Comparison of ENCODE assay signal across 14 cellular contexts in the genomic region with DNA sequence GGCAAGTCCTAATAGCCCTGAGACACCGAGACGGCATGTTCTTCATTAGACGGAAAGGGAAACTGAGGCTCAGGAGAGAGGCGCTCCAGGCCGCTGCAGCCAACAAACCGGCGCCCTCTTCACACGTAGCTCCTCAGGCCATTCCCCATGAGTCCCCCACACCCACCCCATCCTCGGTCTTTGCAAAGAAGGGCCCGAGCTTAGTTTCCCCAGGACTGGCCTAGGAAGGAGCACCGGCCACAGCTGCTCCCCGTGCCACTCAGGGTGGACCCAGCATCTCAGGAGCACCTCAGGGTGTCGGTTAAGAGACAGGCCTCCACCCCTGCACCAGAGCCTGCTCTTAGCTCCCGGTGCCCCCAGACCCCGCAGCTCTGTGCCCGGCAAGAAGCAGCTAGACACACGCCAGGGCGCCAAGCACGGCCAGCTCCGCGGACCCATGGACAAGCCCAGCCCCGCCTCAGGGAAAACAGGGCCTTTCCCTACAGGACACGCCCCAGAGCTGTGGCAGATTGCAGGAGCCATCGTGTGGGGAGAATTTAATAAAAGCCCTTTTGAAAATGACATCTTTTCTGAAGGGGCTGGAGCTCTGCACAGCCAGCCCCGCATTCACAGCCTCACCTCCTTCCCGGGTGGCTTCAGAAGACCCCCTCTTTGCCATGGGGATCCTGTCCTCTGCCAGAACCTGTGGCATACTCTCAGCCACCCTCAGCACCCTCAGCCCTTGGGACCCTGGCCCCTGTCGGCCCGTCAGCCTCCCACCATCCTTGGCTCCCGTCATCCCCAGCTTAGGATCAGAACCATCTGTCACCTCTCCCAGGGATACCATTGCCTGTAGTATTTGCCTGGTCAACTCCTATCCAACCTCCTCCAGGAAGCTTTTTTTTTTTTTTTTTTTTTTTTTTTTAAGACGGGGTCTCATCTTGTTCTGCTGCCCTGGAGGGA. TPM values are rescaled to one million over a fixed set of nuclear protein-coding genes. Genes with fewer than 3 reads are reported as not detected.
DNase-seq lines count a peak whose midpoint lies in the region; TF ChIP-seq lines count a peak whose summit lies in the region.
"Had no signal": no experiment of that assay in that cellular context is flagged by ENCODE, and none has a peak within 500 bp of the region (broad histone marks: within the 10 kb centered on the region; RNA-seq: fewer than 3 reads in every experiment).

No MANE protein-coding gene starts in this region.

- DNase-seq in DMS 273 (lab: John Stamatoyannopoulos, UW; ENCODE audit: unreplicated experiment) (peak; percentile 74), NCI-H1694 (lab: John Stamatoyannopoulos, UW) (peak; percentile 75), chondrocyte (ENCODE audit: low spot score) (peak; percentile 88), GM10266 (ENCODE audit: extremely low spot score) (no peak), cerebellum (ENCODE audit: low spot score) (no peak), iPS-NIHi7 (ENCODE audit: extremely low spot score) (no peak)
- no peak for DNase-seq in CD4-positive, alpha-beta memory T cell
- DNase-seq: activated CD4-positive, alpha-beta T cell treated with anti-CD3 and anti-CD28 coated beads for 4 hours; activated gamma-delta T cell treated with Interleukin-2 at 50 U/mL for 16 hours; naive B cell; NK-92 treated with Interleukin-12 subunit alpha and Interleukin-12 subunit beta, amount 100 ng/mL, for 24 hours had no signal

- CTCF ChIA-PET in CD4-positive, alpha-beta memory T cell (lab: Charles Lee; ENCODE audit: partially characterized antibody) = interaction anchor here (0.6 to 2.3 kb wide), 9 partner anchors 12 to 102 kb away, joined by 3 to 6 read pairs (median 3); no protein-coding TSS in a partner anchor

- H3K27me3 ChIP-seq in neutrophil = no peaks in the 10 kb centered on the region
- no peaks in the 10 kb centered on the region for H3K27me3 ChIP-seq in CD4-positive, alpha-beta memory T cell (ENCODE audit: insufficient read depth, low read length)

- H3K9me3 Mint-ChIP-seq in chondrocyte (ENCODE audit: low read depth) = no peaks in the 10 kb centered on the region
- no peaks in the 10 kb centered on the region for H3K9me3 Mint-ChIP-seq in CD4-positive, alpha-beta memory T cell
- H3K9me3 Mint-ChIP-seq: central memory CD8-positive, alpha-beta T cell; naive B cell had no signal

- no peak overlapping the region for H3K4me3 ChIP-seq in neutrophil (ENCODE audit: low read depth in 1 of 2, low read length in 1 of 2)
- no peak overlapping the region for H3K4me3 ChIP-seq in CD4-positive, alpha-beta memory T cell (ENCODE audit: low read length in 2 of 2)

- H3K27ac Mint-ChIP-seq in chondrocyte (ENCODE audit: unreplicated experiment) = no peak overlapping the region
- H3K27ac Mint-ChIP-seq in CD4-positive, alpha-beta memory T cell = peak overlapping the region in 1 of 7 donors; percentile 53

- no peaks in the 10 kb centered on the region for H3K9me3 ChIP-seq in neutrophil
- no peaks in the 10 kb centered on the region for H3K9me3 ChIP-seq in CD4-positive, alpha-beta memory T cell (ENCODE audit: control insufficient read depth in 1 of 2, low read length in 2 of 2)

- no peak overlapping the region for H3K4me3 Mint-ChIP-seq in chondrocyte (ENCODE audit: unreplicated experiment)
- H3K4me3 Mint-ChIP-seq in CD4-positive, alpha-beta memory T cell = no peak overlapping the region
- H3K4me3 Mint-ChIP-seq: central memory CD8-positive, alpha-beta T cell; naive B cell had no signal

- TF ChIP-seq CTCF in chondrocyte (IDR thresholded peaks at IDR 0.05) (no peak), neutrophil (IDR thresholded peaks at IDR 0.05) (no peak), GM10266 (IDR thresholded peaks at IDR 0.05; ENCODE audit: control insufficient read depth, insufficient read depth, low read depth, missing control alignments) (no peak)

- H3K36me3 ChIP-seq in neutrophil = peaks cover 88% of the 10 kb centered on the region
- peaks cover 13% of the 10 kb centered on the region for H3K36me3 ChIP-seq in CD4-positive, alpha-beta memory T cell (ENCODE audit: insufficient read depth, low read length)

- POLR2A ChIA-PET in CD4-positive, alpha-beta memory T cell (lab: Charles Lee; ENCODE audit: partially characterized antibody) = no interaction called here

- intact Hi-C loops in CD4-positive, alpha-beta memory T cell (cut with micrococcal nuclease) = loop anchor here (10.0 kb wide), 1 partner anchor 554 kb away; no protein-coding TSS in a partner anchor

- peak overlapping the region; percentile 18 for H3K27ac ChIP-seq in neutrophil
- H3K27ac ChIP-seq in CD4-positive, alpha-beta memory T cell (ENCODE audit: low read depth, low read length) = no peak overlapping the region
- H3K27ac ChIP-seq: C4-2B had no signal

- no peaks in the 10 kb centered on the region for H3K27me3 Mint-ChIP-seq in chondrocyte (ENCODE audit: low read depth)
- H3K27me3 Mint-ChIP-seq in CD4-positive, alpha-beta memory T cell = no peaks in the 10 kb centered on the region
- H3K27me3 Mint-ChIP-seq: central memory CD8-positive, alpha-beta T cell; naive B cell had no signal

- H3K36me3 Mint-ChIP-seq in chondrocyte (ENCODE audit: low read depth) = peaks cover 2% of the 10 kb centered on the region
- H3K36me3 Mint-ChIP-seq in CD4-positive, alpha-beta memory T cell = peaks cover 9 to 32% of the 10 kb centered on the region in 2 donors

- peaks cover 11% of the 10 kb centered on the region for H3K4me1 Mint-ChIP-seq in chondrocyte (ENCODE audit: low read depth)
- peaks cover 3 to 20% (median 12%) of the 10 kb centered on the region in 4 donors for H3K4me1 Mint-ChIP-seq in CD4-positive, alpha-beta memory T cell

- H3K4me1 ChIP-seq in neutrophil (ENCODE audit: control insufficient read depth in 1 of 2, insufficient read depth in 1 of 2, low read depth in 1 of 2, low read length in 1 of 2) = no peaks in the 10 kb centered on the region
- H3K4me1 ChIP-seq in CD4-positive, alpha-beta memory T cell (ENCODE audit: insufficient read depth, low read length) = peaks cover 17% of the 10 kb centered on the region

RNA-seq across cellular contexts. Expression of a gene that starts 59.7 kb away (rescaled TPM):
- total RNA-seq in chondrocyte (72.2 to 134 TPM (median 130 TPM) in 3 replicates), cerebellum (24.5 TPM)
- total RNA-seq in CD4-positive, alpha-beta memory T cell = 10 to 100 TPM; 14.0 TPM
- 10 to 100 TPM in 1 of 2 donors, 1 to 10 TPM in 1; 9.6 to 10.6 TPM for polyA plus RNA-seq in CD4-positive, alpha-beta memory T cell

Comparison
In these comparisons a context has a peak if more than half of its experiments do, and no peak if none do; other contexts are left out.
1. DNase-seq: peak in DMS 273 (single experiment), NCI-H1694 (single experiment) and chondrocyte (single experiment); none in GM10266 (single experiment), CD4-positive, alpha-beta memory T cell (0 of 5), cerebellum (single experiment) and iPS-NIHi7 (single experiment).